Comparison of ENCODE assay signal across 1 cellular context in genomic region chr2:38508311-38509039, GRCh38.
TF ChIP-seq lines count a peak whose summit lies in the region.

No MANE protein-coding gene starts in this region.

TF ChIP-seq in HepG2, 621 proteins besides CTCF, POLR2A, EP300 and RAD21 (continued from another document and continues in another):
- no peak for TF ChIP-seq THAP8 (CRISPR knock-in tag; IDR thresholded peaks at IDR 0.05; ENCODE audit: borderline replicate concordance)
- no peak for TF ChIP-seq ZNF263 (CRISPR knock-in tag; IDR thresholded peaks at IDR 0.05)
- TF ChIP-seq ZNF597 (CRISPR knock-in tag; IDR thresholded peaks at IDR 0.05) = no peak
- no peak for TF ChIP-seq LRRFIP1 (CRISPR knock-in tag; conservative IDR thresholded peaks at IDR 0.05)
- no peak for TF ChIP-seq NR0B2 (CRISPR knock-in tag; IDR thresholded peaks at IDR 0.05)
- TF ChIP-seq HNRNPUL1 (IDR thresholded peaks at IDR 0.05; ENCODE audit: low read depth, low read length) = no peak
- peak; percentile 50; the same call in 1 of the 2 replicates for TF ChIP-seq KDM5B (CRISPR knock-in tag; IDR thresholded peaks at IDR 0.05; ENCODE audit: borderline replicate concordance)
- TF ChIP-seq ZNF496 (CRISPR knock-in tag; IDR thresholded peaks at IDR 0.05; ENCODE audit: insufficient replicate concordance) = no peak
- TF ChIP-seq NFYB (CRISPR knock-in tag; IDR thresholded peaks at IDR 0.05) = no peak
- no peak for TF ChIP-seq ZMAT5 (CRISPR knock-in tag; IDR thresholded peaks at IDR 0.05; ENCODE audit: borderline replicate concordance, low read depth)
- TF ChIP-seq ZKSCAN5 (CRISPR knock-in tag; IDR thresholded peaks at IDR 0.05) = no peak
- no peak for TF ChIP-seq ZNF260 (CRISPR knock-in tag; IDR thresholded peaks at IDR 0.05; ENCODE audit: borderline replicate concordance, low read depth)
- no peak for TF ChIP-seq ZNF333 (CRISPR knock-in tag; IDR thresholded peaks at IDR 0.05; ENCODE audit: borderline replicate concordance)
- 0 out of 2 replicates have a peak, but pooled peaks have one; percentile 51 for TF ChIP-seq TSC22D2 (CRISPR knock-in tag; IDR thresholded peaks at IDR 0.05; ENCODE audit: borderline replicate concordance)
- TF ChIP-seq MXD3 (CRISPR knock-in tag; IDR thresholded peaks at IDR 0.05) = no peak
- TF ChIP-seq PAX8 (CRISPR knock-in tag; IDR thresholded peaks at IDR 0.05; ENCODE audit: borderline replicate concordance) = no peak
- no peak; the same call in 1 of the 2 replicates for TF ChIP-seq ZNF737 (CRISPR knock-in tag; IDR thresholded peaks at IDR 0.05; ENCODE audit: borderline replicate concordance)
- TF ChIP-seq CC2D1A (CRISPR knock-in tag; IDR thresholded peaks at IDR 0.05) = no peak
- no peak for TF ChIP-seq PRPF4 (IDR thresholded peaks at IDR 0.05; ENCODE audit: low read depth, low read length, poor library complexity, severe bottlenecking)
- TF ChIP-seq SIX4 (CRISPR knock-in tag; IDR thresholded peaks at IDR 0.05) = 0 out of 2 replicates have a peak, but pooled peaks have one; percentile 25
- TF ChIP-seq THRA (CRISPR knock-in tag; IDR thresholded peaks at IDR 0.05; ENCODE audit: borderline replicate concordance) = peak; percentile 97
- peak; percentile 72 for TF ChIP-seq SAP130 (CRISPR knock-in tag; IDR thresholded peaks at IDR 0.05; ENCODE audit: low read depth)
- TF ChIP-seq CSRNP2 (CRISPR knock-in tag; conservative IDR thresholded peaks at IDR 0.05; ENCODE audit: low read depth) = no peak
- no peak for TF ChIP-seq NFIC (IDR thresholded peaks at IDR 0.05; ENCODE audit: low read length)
- TF ChIP-seq KDM5A (IDR thresholded peaks at IDR 0.05; ENCODE audit: borderline replicate concordance, low read length) = no peak
- TF ChIP-seq NR2C2 (CRISPR knock-in tag; IDR thresholded peaks at IDR 0.05; ENCODE audit: borderline replicate concordance) = no peak; the same call in 1 of the 2 replicates
- no peak for TF ChIP-seq ZNF143 (CRISPR knock-in tag; IDR thresholded peaks at IDR 0.05)
- TF ChIP-seq HOXA5 (CRISPR knock-in tag; IDR thresholded peaks at IDR 0.05) = peak; percentile 39; the same call in 1 of the 2 replicates
- peak; percentile 76 for TF ChIP-seq TARDBP (CRISPR knock-in tag; IDR thresholded peaks at IDR 0.05)
- TF ChIP-seq ZNF354B (CRISPR knock-in tag; IDR thresholded peaks at IDR 0.05) = 0 out of 2 replicates have a peak, but pooled peaks have one; percentile 81
- no peak for TF ChIP-seq ZNF569 (CRISPR knock-in tag; IDR thresholded peaks at IDR 0.05; ENCODE audit: borderline replicate concordance)
- no peak for TF ChIP-seq NR1H2 (CRISPR knock-in tag; IDR thresholded peaks at IDR 0.05; ENCODE audit: borderline replicate concordance, low read depth)
- no peak for TF ChIP-seq DPF2 (CRISPR knock-in tag; IDR thresholded peaks at IDR 0.05; ENCODE audit: borderline replicate concordance, low read depth)
- no peak for TF ChIP-seq ZC3H13 (CRISPR knock-in tag; IDR thresholded peaks at IDR 0.05)
- TF ChIP-seq DDIT3 (CRISPR knock-in tag; IDR thresholded peaks at IDR 0.05) = no peak
- no peak for TF ChIP-seq TERF1 (CRISPR knock-in tag; IDR thresholded peaks at IDR 0.05)
- no peak for TF ChIP-seq KDM6A (CRISPR knock-in tag; IDR thresholded peaks at IDR 0.05; ENCODE audit: low read depth)
- TF ChIP-seq ARID2 (CRISPR knock-in tag; IDR thresholded peaks at IDR 0.05; ENCODE audit: borderline replicate concordance) = no peak
- TF ChIP-seq TBX2 (CRISPR knock-in tag; IDR thresholded peaks at IDR 0.05; ENCODE audit: borderline replicate concordance) = peak; percentile 73
- no peak for TF ChIP-seq MXD1 (CRISPR knock-in tag; IDR thresholded peaks at IDR 0.05)
- TF ChIP-seq MED13 (CRISPR knock-in tag; IDR thresholded peaks at IDR 0.05) = no peak
- peak; percentile 67; the same call in 1 of the 2 replicates for TF ChIP-seq MYC (CRISPR knock-in tag; IDR thresholded peaks at IDR 0.05; ENCODE audit: borderline replicate concordance)
- no peak for TF ChIP-seq ZNF20 (CRISPR knock-in tag; IDR thresholded peaks at IDR 0.05)
- no peak for TF ChIP-seq ZNF431 (CRISPR knock-in tag; IDR thresholded peaks at IDR 0.05; ENCODE audit: borderline replicate concordance, low read depth)
- no peak for TF ChIP-seq POLR2AphosphoS5 (IDR thresholded peaks at IDR 0.05; ENCODE audit: low read depth, low read length)
- no peak for TF ChIP-seq ZNF740 (CRISPR knock-in tag; IDR thresholded peaks at IDR 0.05)
- TF ChIP-seq ZBTB46 (CRISPR knock-in tag; IDR thresholded peaks at IDR 0.05; ENCODE audit: borderline replicate concordance) = no peak
- no peak for TF ChIP-seq REXO4 (CRISPR knock-in tag; IDR thresholded peaks at IDR 0.05; ENCODE audit: borderline replicate concordance)
- no peak for TF ChIP-seq NCOR1 (IDR thresholded peaks at IDR 0.05; ENCODE audit: borderline replicate concordance, low read length)
- no peak; the same call in 1 of the 2 replicates for TF ChIP-seq ZBED4 (CRISPR knock-in tag; IDR thresholded peaks at IDR 0.05; ENCODE audit: borderline replicate concordance)
